Comparison of ENCODE assay signal across 1 cellular context in genomic region chr7:48088559-48089414, GRCh38.
TF ChIP-seq lines count a peak whose summit lies in the region.

Gene UPP1 (plus strand): TSS chr7:48089265. CDS start chr7:48094784, 5,519 bp downstream.

TF ChIP-seq in HepG2, 621 proteins besides CTCF, POLR2A, EP300 and RAD21 (continued from another document and continues in another):
- no peak for TF ChIP-seq DNMT3B (CRISPR knock-in tag; conservative IDR thresholded peaks at IDR 0.05)
- 0 out of 2 replicates have a peak, but pooled peaks have one; percentile 22 for TF ChIP-seq ZNF160 (CRISPR knock-in tag; IDR thresholded peaks at IDR 0.05)
- TF ChIP-seq ZNF34 (CRISPR knock-in tag; IDR thresholded peaks at IDR 0.05; ENCODE audit: borderline replicate concordance), result peak; percentile 87; the same call in 1 of the 2 replicates
- TF ChIP-seq RAD51 (IDR thresholded peaks at IDR 0.05; ENCODE audit: borderline replicate concordance), result peak; percentile 36; the same call in 1 of the 2 replicates
- TF ChIP-seq MBD4 (IDR thresholded peaks at IDR 0.05; ENCODE audit: borderline replicate concordance, low read length), result no peak
- no peak for TF ChIP-seq AGO1 (IDR thresholded peaks at IDR 0.05; ENCODE audit: low read depth, low read length, poor library complexity, severe bottlenecking)
- no peak for TF ChIP-seq ZKSCAN1 (IDR thresholded peaks at IDR 0.05; ENCODE audit: low read length)
- TF ChIP-seq GLI4 (CRISPR knock-in tag; IDR thresholded peaks at IDR 0.05; ENCODE audit: borderline replicate concordance), result no peak
- TF ChIP-seq RNF219 (CRISPR knock-in tag; IDR thresholded peaks at IDR 0.05), result no peak
- TF ChIP-seq NFAT5 (CRISPR knock-in tag; IDR thresholded peaks at IDR 0.05), result peak; percentile 50; the same call in 1 of the 2 replicates
- no peak for TF ChIP-seq PTBP1 (IDR thresholded peaks at IDR 0.05; ENCODE audit: low read depth, low read length, poor library complexity, severe bottlenecking)
- TF ChIP-seq ZNF724P (CRISPR knock-in tag; IDR thresholded peaks at IDR 0.05; ENCODE audit: borderline replicate concordance), result peak; percentile 88; the same call in 1 of the 2 replicates
- TF ChIP-seq ETS1 (CRISPR knock-in tag; IDR thresholded peaks at IDR 0.05), result peak; percentile 54; the same call in 1 of the 2 replicates
- TF ChIP-seq ZIK1 (CRISPR knock-in tag; IDR thresholded peaks at IDR 0.05; ENCODE audit: borderline replicate concordance, low read depth), result 0 out of 2 replicates have a peak, but pooled peaks have one; percentile 12
- no peak for TF ChIP-seq GATA4 (IDR thresholded peaks at IDR 0.05; ENCODE audit: borderline replicate concordance, low read depth)
- TF ChIP-seq SATB2 (CRISPR knock-in tag; IDR thresholded peaks at IDR 0.05), result peak; percentile 64; the same call in 1 of the 2 replicates
- no peak for TF ChIP-seq DBP (CRISPR knock-in tag; IDR thresholded peaks at IDR 0.05; ENCODE audit: not compliant biosample characterization)
- no peak for TF ChIP-seq ZNF3 (CRISPR knock-in tag; IDR thresholded peaks at IDR 0.05)
- no peak for TF ChIP-seq ZBTB39 (CRISPR knock-in tag; IDR thresholded peaks at IDR 0.05)
- TF ChIP-seq NR2C2 (CRISPR knock-in tag; IDR thresholded peaks at IDR 0.05; ENCODE audit: borderline replicate concordance), result peak; percentile 76
- TF ChIP-seq MED13 (CRISPR knock-in tag; IDR thresholded peaks at IDR 0.05), result 0 out of 2 replicates have a peak, but pooled peaks have one; percentile 6
- TF ChIP-seq ZNF572 (CRISPR knock-in tag; IDR thresholded peaks at IDR 0.05), result no peak
- TF ChIP-seq CENPT (CRISPR knock-in tag; IDR thresholded peaks at IDR 0.05; ENCODE audit: low read depth), result no peak
- TF ChIP-seq RERE (CRISPR knock-in tag; IDR thresholded peaks at IDR 0.05; ENCODE audit: low read depth), result no peak
- no peak; the same call in 1 of the 2 replicates for TF ChIP-seq ZNF589 (CRISPR knock-in tag; conservative IDR thresholded peaks at IDR 0.05)
- no peak for TF ChIP-seq TEAD3 (CRISPR knock-in tag; optimal IDR thresholded peaks at IDR 0.05; ENCODE audit: borderline replicate concordance)
- TF ChIP-seq ZBTB2 (CRISPR knock-in tag; IDR thresholded peaks at IDR 0.05; ENCODE audit: low read depth), result peak; percentile 41; the same call in 1 of the 2 replicates
